ENCODE assay signal across 29 cellular contexts in genomic region chr10:100480002-100480401, GRCh38. TPM values are rescaled to one million over a fixed set of nuclear protein-coding genes. Genes with fewer than 3 reads are reported as not detected.
"Had no signal": no experiment of that assay in that cellular context is flagged by ENCODE, and none has a peak within 500 bp of the region (broad histone marks: within the 10 kb centered on the region; RNA-seq: fewer than 3 reads in every experiment).

No MANE protein-coding gene starts in this region.

- ATAC-seq: stimulated activated effector memory CD8-positive, alpha-beta T cell treated with anti-CD3 and anti-CD28 coated beads, Interleukin-12 subunit alpha, Interleukin-12 subunit beta, amount 100 ng/mL, for 72 hours; stimulated activated memory B cell treated with anti-CD40 and anti-IgM and Interleukin-4, amounts not matched to agents 10 μg/mL and 1 μg/mL and 100 μg/mL, for 72 hours; stimulated activated naive CD8-positive, alpha-beta T cell treated with anti-CD3 and anti-CD28 coated beads, Interleukin-15, amount 100 ng/mL, for 72 hours; stimulated activated naive CD8-positive, alpha-beta T cell treated with anti-CD3 and anti-CD28 coated beads, Interleukin-15, Interleukin-2, amounts not matched to agents 100 U/mL and 50 U/mL, for 24 hours; upper lobe of right lung had no signal

- H3K4me3 Mint-ChIP-seq: stimulated activated effector memory CD8-positive, alpha-beta T cell treated with anti-CD3 and anti-CD28 coated beads, Interleukin-12 subunit alpha, Interleukin-12 subunit beta, amount 100 ng/mL, for 72 hours; stimulated activated memory B cell treated with anti-CD40 and anti-IgM and Interleukin-4, amounts not matched to agents 10 μg/mL and 1 μg/mL and 100 μg/mL, for 72 hours; stimulated activated naive CD8-positive, alpha-beta T cell treated with anti-CD3 and anti-CD28 coated beads, Interleukin-15, amount 100 ng/mL, for 72 hours; stimulated activated naive CD8-positive, alpha-beta T cell treated with anti-CD3 and anti-CD28 coated beads, Interleukin-15, Interleukin-2, amounts not matched to agents 100 ng/mL and 50 ng/mL, for 24 hours had no signal

- H3K9me3 Mint-ChIP-seq: stimulated activated effector memory CD8-positive, alpha-beta T cell treated with anti-CD3 and anti-CD28 coated beads, Interleukin-12 subunit alpha, Interleukin-12 subunit beta, amount 100 ng/mL, for 72 hours; stimulated activated naive CD8-positive, alpha-beta T cell treated with anti-CD3 and anti-CD28 coated beads, Interleukin-15, amount 100 ng/mL, for 72 hours; stimulated activated naive CD8-positive, alpha-beta T cell treated with anti-CD3 and anti-CD28 coated beads, Interleukin-15, Interleukin-2, amounts not matched to agents 100 ng/mL and 50 ng/mL, for 24 hours had no signal

- H3K4me3 ChIP-seq: stomach, suprapubic skin, testis, thoracic aorta, thyroid gland, tibial artery, tibial nerve, transverse colon, upper lobe of left lung, upper lobe of right lung, uterus, vagina had no signal

- H3K9me3 ChIP-seq: stomach, suprapubic skin, testis, thoracic aorta, thyroid gland, tibial artery, tibial nerve, transverse colon, upper lobe of left lung, upper lobe of right lung, uterus, vagina had no signal

- H3K36me3 Mint-ChIP-seq: stimulated activated memory B cell treated with anti-CD40 and anti-IgM and Interleukin-4, amounts not matched to agents 10 μg/mL and 1 μg/mL and 100 μg/mL, for 72 hours had no signal

- H3K36me3 ChIP-seq: suprapubic skin, thoracic aorta, thyroid gland, transverse colon, upper lobe of right lung, uterus, vagina had no signal

- H3K27ac ChIP-seq: stomach, suprapubic skin, testis, thoracic aorta, thyroid gland, tibial artery, tibial nerve, transverse colon, upper lobe of left lung, upper lobe of right lung, uterus, vagina had no signal

- DNase-seq: stimulated activated CD4-positive, alpha-beta T cell treated with anti-CD3 and anti-CD28 coated beads, Interleukin-2, amount 100 ng/mL, for 24 hours; stimulated activated CD4-positive, alpha-beta T cell treated with anti-CD3 and anti-CD28 coated beads, Interleukin-2, amount 100 ng/mL, for 48 hours; stimulated activated CD4-positive, alpha-beta T cell treated with anti-CD3 and anti-CD28 coated beads, Interleukin-4, amount 100 ng/mL, for 1 hour; stimulated activated CD4-positive, alpha-beta T cell treated with anti-CD3 and anti-CD28 coated beads, Interleukin-4, amount 100 ng/mL, for 24 hours; stimulated activated CD4-positive, alpha-beta T cell treated with anti-CD3 and anti-CD28 coated beads, Interleukin-4, amount 100 ng/mL, for 4 hours; stimulated activated CD8-positive, alpha-beta memory T cell treated with anti-CD3 and anti-CD28 coated beads, Interleukin-4, amount 100 ng/mL, for 48 hours; stimulated activated naive CD4-positive, alpha-beta T cell; stimulated activated naive CD4-positive, alpha-beta T cell treated with Interleukin-2 at 50 U/mL for 16 hours; stimulated activated naive CD8-positive, alpha-beta T cell treated with anti-CD3 and anti-CD28 coated beads, Interleukin-15, amount 100 ng/mL, for 72 hours; stimulated activated naive CD8-positive, alpha-beta T cell treated with anti-CD3 and anti-CD28 coated beads, Interleukin-15, Interleukin-2, amounts not matched to agents 100 U/mL and 50 U/mL, for 24 hours; stomach; substantia nigra; testis; thyroid gland; tibial artery; transverse colon; trophoblast cell; upper lobe of left lung; upper lobe of right lung; uterus had no signal

- H3K4me1 ChIP-seq: testis, uterus had no signal

- H3K27ac Mint-ChIP-seq: stimulated activated effector memory CD8-positive, alpha-beta T cell treated with anti-CD3 and anti-CD28 coated beads, Interleukin-12 subunit alpha, Interleukin-12 subunit beta, amount 100 ng/mL, for 72 hours; stimulated activated memory B cell treated with anti-CD40 and anti-IgM and Interleukin-4, amounts not matched to agents 10 μg/mL and 1 μg/mL and 100 μg/mL, for 72 hours; stimulated activated naive CD8-positive, alpha-beta T cell treated with anti-CD3 and anti-CD28 coated beads, Interleukin-15, Interleukin-2, amounts not matched to agents 100 ng/mL and 50 ng/mL, for 24 hours had no signal

RNA-seq across cellular contexts. Expression of gene WNT8B, which starts 17.2 kb away (rescaled TPM):
- total RNA-seq: stomach, subcutaneous adipose tissue, temporal lobe, thoracic aorta, thyroid gland, tibial nerve, transverse colon, upper lobe of right lung, vagina had no signal
